Comparison of ENCODE assay signal across 10 cellular contexts in the genomic region with DNA sequence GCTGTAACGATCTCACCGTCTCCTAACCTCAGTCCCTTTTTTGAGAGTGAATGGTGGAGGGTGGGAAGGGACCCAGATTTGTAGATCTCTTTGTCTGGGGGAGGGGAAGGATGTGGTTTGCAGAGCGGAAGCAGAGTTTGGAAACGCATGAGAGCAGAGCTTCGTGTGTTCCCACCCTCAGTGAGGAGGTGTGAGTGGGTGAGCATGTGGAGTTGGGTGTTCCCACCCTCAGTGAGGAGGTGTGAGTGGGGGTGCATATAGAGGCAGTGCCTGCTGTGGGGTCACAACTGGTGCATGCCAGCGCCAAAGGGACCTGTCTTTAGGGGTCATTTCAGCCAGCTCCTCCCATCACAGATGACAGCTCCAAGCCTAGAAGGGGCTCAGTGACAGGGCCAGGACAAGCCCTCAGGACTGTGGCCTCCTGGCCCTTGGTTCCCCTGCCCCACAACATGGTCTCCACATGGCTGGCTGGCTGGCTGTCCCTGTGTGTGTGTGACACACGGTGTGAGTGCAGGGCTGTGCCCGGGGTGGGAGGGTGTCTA. TPM values are rescaled to one million over a fixed set of nuclear protein-coding genes. Genes with fewer than 3 reads are reported as not detected.
A peak's percentile ranks its signal among the peaks of the same experiment; 100 is the strongest.
DNase-seq lines count a peak whose midpoint lies in the region; ATAC-seq, FAIRE-seq and TF ChIP-seq lines count a peak whose summit lies in the region.
"Had no signal": no experiment of that assay in that cellular context is flagged by ENCODE, and none has a peak within 500 bp of the region (broad histone marks: within the 10 kb centered on the region; RNA-seq: fewer than 3 reads in every experiment).

No MANE protein-coding gene starts in this region.

- peaks cover 39% of the 10 kb centered on the region for H3K4me1 ChIP-seq in HepG2 (ENCODE audit: insufficient read depth, low read length)

- H3K27me3 Mint-ChIP-seq in activated CD4-positive, alpha-beta memory T cell treated with anti-CD3 and anti-CD28 coated beads for 36 hours = no peaks in the 10 kb centered on the region
- no peaks in the 10 kb centered on the region for H3K27me3 Mint-ChIP-seq in stimulated activated naive CD8-positive, alpha-beta T cell treated with anti-CD3 and anti-CD28 coated beads, Interleukin-15, amount 100 ng/mL, for 72 hours

- DNase-seq in NK-92 treated with Interleukin-12 subunit alpha and Interleukin-12 subunit beta, amount 100 ng/mL, for 24 hours (lab: John Stamatoyannopoulos, UW) = peak; percentile 62
- DNase-seq in NK-92 (lab: John Stamatoyannopoulos, UW; ENCODE audit: unreplicated experiment) (no peak), HepG2 (ENCODE audit: low spot score) (no peak), iPS-NIHi7 (ENCODE audit: extremely low spot score) (no peak), brain microvascular endothelial cell (no peak)
- peak; percentile 81 for DNase-seq in activated CD4-positive, alpha-beta memory T cell treated with anti-CD3 and anti-CD28 coated beads for 36 hours
- DNase-seq in stimulated activated naive CD8-positive, alpha-beta T cell treated with anti-CD3 and anti-CD28 coated beads, Interleukin-15, amount 100 ng/mL, for 72 hours = peak; percentile 52 to 54

- no TSS peak for BruUV-seq in HepG2 (replicated peaks; lab: Mats Ljungman, UMichigan)

- H3K27ac Mint-ChIP-seq in activated CD4-positive, alpha-beta memory T cell treated with anti-CD3 and anti-CD28 coated beads for 36 hours = peak overlapping the region; percentile 98
- H3K27ac Mint-ChIP-seq in stimulated activated naive CD8-positive, alpha-beta T cell treated with anti-CD3 and anti-CD28 coated beads, Interleukin-15, amount 100 ng/mL, for 72 hours = peak overlapping the region; percentile 92 to 94

- H3K4me3 Mint-ChIP-seq in activated CD4-positive, alpha-beta memory T cell treated with anti-CD3 and anti-CD28 coated beads for 36 hours = peak overlapping the region; percentile 73
- H3K4me3 Mint-ChIP-seq in stimulated activated naive CD8-positive, alpha-beta T cell treated with anti-CD3 and anti-CD28 coated beads, Interleukin-15, amount 100 ng/mL, for 72 hours = peak overlapping the region; percentile 82 to 87

- no peak for TF ChIP-seq CTCF in HepG2 (CRISPR knock-in tag; IDR thresholded peaks at IDR 0.05)
- TF ChIP-seq CTCF in brain microvascular endothelial cell (IDR thresholded peaks at IDR 0.05; ENCODE audit: low read depth, low read length, missing control alignments) = no peak

- intact Hi-C loops in activated CD4-positive, alpha-beta memory T cell treated with anti-CD3 and anti-CD28 coated beads for 36 hours (cut with micrococcal nuclease) = loop anchor here (1.0 kb wide), 1 partner anchor 22 kb away; no protein-coding TSS in a partner anchor
- intact Hi-C loops in HepG2 (cut with micrococcal nuclease; ENCODE audit: unreplicated experiment) = no loop called here

- peaks cover 7% of the 10 kb centered on the region; the same call in 1 of the 2 replicates for H4K20me1 ChIP-seq in HepG2 (ENCODE audit: insufficient read depth, low read length)

- peaks cover 26% of the 10 kb centered on the region for H3K79me2 ChIP-seq in HepG2 (ENCODE audit: insufficient read depth, low read length)

- H3K9me3 ChIP-seq in HepG2 (ENCODE audit: low read length) = no peaks in the 10 kb centered on the region
- H3K9me3 ChIP-seq: pancreas had no signal

- 94% methylated on average over 6 of the region's 8 CpGs for WGBS in HepG2 (ENCODE audit: low lambda C conversion rate)

- H3K27ac ChIP-seq in HepG2 (ENCODE audit: extremely low read length, insufficient read depth, low read length) (no peak overlapping the region), brain microvascular endothelial cell (no peak overlapping the region)

- TF ChIP-seq RAD21 in HepG2 (CRISPR knock-in tag; IDR thresholded peaks at IDR 0.05) = no peak

- no peaks in the 10 kb centered on the region for H3K9me3 Mint-ChIP-seq in activated CD4-positive, alpha-beta memory T cell treated with anti-CD3 and anti-CD28 coated beads for 36 hours
- peaks cover 6 to 8% of the 10 kb centered on the region in 2 donors for H3K9me3 Mint-ChIP-seq in stimulated activated naive CD8-positive, alpha-beta T cell treated with anti-CD3 and anti-CD28 coated beads, Interleukin-15, amount 100 ng/mL, for 72 hours

- POLR2A ChIA-PET in activated CD4-positive, alpha-beta memory T cell treated with anti-CD3 and anti-CD28 coated beads for 36 hours (lab: Charles Lee) = interaction anchor here (0.6 to 6.6 kb wide), 9 partner anchors 10 to 201 kb away, joined by 3 to 116 read pairs (median 4); a partner anchor contains a TSS
- POLR2A ChIA-PET in HepG2 (lab: Yijun Ruan, JAX) = interaction anchor here (0.8 to 3.0 kb wide), 12 partner anchors 9 to 51 kb away, joined by 3 to 29 read pairs (median 6); a partner anchor contains a TSS

- H3K27me3 ChIP-seq in HepG2 (ENCODE audit: control insufficient read depth in 1 of 2, insufficient read depth in 2 of 2, low read length in 2 of 2) (no peaks in the 10 kb centered on the region), brain microvascular endothelial cell (replicated peaks) (no peaks in the 10 kb centered on the region)
- H3K27me3 ChIP-seq: pancreas had no signal

- in situ Hi-C loops in HepG2 (cut with HindIII; ENCODE audit: extremely low pct_ligation_motif_present, low pct_unique_long_range_greater_than_20kb) = no loop called here
- in situ Hi-C loops in brain microvascular endothelial cell (cut with HindIII; ENCODE audit: low pct_ligation_motif_present, low sequenced_read_pairs) = no loop called here

- H3K9ac ChIP-seq in HepG2 (ENCODE audit: insufficient read depth, low read depth, low read length) = no peak overlapping the region

- peaks cover 24% of the 10 kb centered on the region for H3K36me3 Mint-ChIP-seq in activated CD4-positive, alpha-beta memory T cell treated with anti-CD3 and anti-CD28 coated beads for 36 hours

- peaks cover 70% of the 10 kb centered on the region for H3K4me1 Mint-ChIP-seq in activated CD4-positive, alpha-beta memory T cell treated with anti-CD3 and anti-CD28 coated beads for 36 hours (ENCODE audit: low read depth)
- H3K4me1 Mint-ChIP-seq in stimulated activated naive CD8-positive, alpha-beta T cell treated with anti-CD3 and anti-CD28 coated beads, Interleukin-15, amount 100 ng/mL, for 72 hours = peaks cover 89% of the 10 kb centered on the region

- no peak for FAIRE-seq in HepG2 (lab: Jason Lieb, UNC)
- FAIRE-seq: A204.1, pancreas had no signal

- ATAC-seq in HepG2 (no peak), GM18873 (IDR thresholded peaks at IDR 0.05; ENCODE audit: low FRiP score, unreplicated experiment) (no peak)
- ATAC-seq in stimulated activated naive CD8-positive, alpha-beta T cell treated with anti-CD3 and anti-CD28 coated beads, Interleukin-15, amount 100 ng/mL, for 72 hours = peak; percentile 40
- ATAC-seq: pancreas had no signal

- TF ChIP-seq POLR2A in HepG2 (IDR thresholded peaks at IDR 0.05; ENCODE audit: insufficient read depth in 1 of 2, low read depth in 2 of 2, low read length in 2 of 2) = peak in 1 of 2 experiments; percentile 58; a peak in 1 of 4 replicates

- no peak overlapping the region for H2AFZ ChIP-seq in HepG2 (ENCODE audit: low read length)

- no peak overlapping the region for H3K4me2 ChIP-seq in HepG2 (ENCODE audit: low read depth, low read length)

- TF ChIP-seq EP300 in HepG2 (IDR thresholded peaks at IDR 0.05; ENCODE audit: low read depth in 2 of 2, low read length in 2 of 2) = no peak
- TF ChIP-seq EP300 in HepG2 (CRISPR knock-in tag; IDR thresholded peaks at IDR 0.05; ENCODE audit: borderline replicate concordance) = no peak

- CTCF ChIA-PET in activated CD4-positive, alpha-beta memory T cell treated with anti-CD3 and anti-CD28 coated beads for 36 hours (lab: Charles Lee) = interaction anchor here (0.8 to 3.0 kb wide), 14 partner anchors 10 to 169 kb away, joined by 3 to 21 read pairs (median 6); a partner anchor contains a TSS
- CTCF ChIA-PET in HepG2 (lab: Yijun Ruan, JAX; ENCODE audit: low intra/inter-chr PET ratio, low total read pairs) = no interaction called here

- H3K4me3 ChIP-seq in HepG2 (replicated peaks in 1 of 3; ENCODE audit: insufficient read depth in 1 of 3, low read depth in 2 of 3, low read length in 3 of 3) (no peak overlapping the region), brain microvascular endothelial cell (ENCODE audit: low read depth, low read length) (no peak overlapping the region)
- H3K4me3 ChIP-seq: pancreas had no signal

- H3K36me3 ChIP-seq in HepG2 (replicated peaks in 1 of 2; ENCODE audit: control insufficient read depth in 1 of 2, insufficient read depth in 2 of 2, low read length in 2 of 2) (peaks cover 17 to 29% of the 10 kb centered on the region in 2 experiments), brain microvascular endothelial cell (replicated peaks) (peaks cover 6% of the 10 kb centered on the region)
- H3K36me3 ChIP-seq: pancreas had no signal

RNA-seq across cellular contexts. Expression of a gene that starts 1.8 kb away (rescaled TPM):
- 10 to 100 TPM; 54.7 to 59.1 TPM for total RNA-seq in activated CD4-positive, alpha-beta memory T cell treated with anti-CD3 and anti-CD28 coated beads for 36 hours
- total RNA-seq in HepG2 (2016; rRNA removed; fragmentation: Illumina TruSeq; extraction: Trizol) = 34.1 and 42.6 TPM in 2 replicates
- 64.2 and 89.3 TPM in 2 replicates for total RNA-seq in HepG2 (2016; cell fraction: cytosol; rRNA removed; fragmentation: Illumina TruSeq; extraction: Trizol; ENCODE audit: low read depth)
- total RNA-seq in HepG2 (2016; cell fraction: insoluble cytoplasmic fraction; rRNA removed; fragmentation: Illumina TruSeq; extraction: Trizol) = 38.9 and 39.2 TPM in 2 replicates
- 72.8 and 92.2 TPM in 2 replicates for total RNA-seq in HepG2 (2016; cell fraction: membrane; rRNA removed; fragmentation: Illumina TruSeq; extraction: Trizol)
- total RNA-seq in HepG2 (2016; cell fraction: nucleus; rRNA removed; fragmentation: Illumina TruSeq; extraction: Trizol) = 12.0 and 15.5 TPM in 2 replicates
- 30.0 and 34.9 TPM in 2 replicates for polyA plus RNA-seq in HepG2 (2011; rRNA removed)
- polyA plus RNA-seq in HepG2 (2011; cell fraction: cytosol; rRNA removed) = 15.0 and 24.9 TPM in 2 replicates
- 10.7 and 11.5 TPM in 2 replicates for polyA plus RNA-seq in HepG2 (2011; cell fraction: nucleus; rRNA removed)
- 34.2 TPM in 2 replicates for polyA plus RNA-seq in HepG2 (2012)
- polyA plus RNA-seq in HepG2 (2016; cell fraction: cytosol; fragmentation: Illumina TruSeq; extraction: Trizol; ENCODE audit: low read depth) = 183 and 249 TPM in 2 replicates
- 69.7 and 77.8 TPM in 2 replicates for polyA plus RNA-seq in HepG2 (2016; cell fraction: insoluble cytoplasmic fraction; fragmentation: Illumina TruSeq; extraction: Trizol; ENCODE audit: low read depth)
- 135 and 168 TPM in 2 replicates for polyA plus RNA-seq in HepG2 (2016; cell fraction: membrane; fragmentation: Illumina TruSeq; extraction: Trizol; ENCODE audit: low read depth)
- polyA plus RNA-seq in HepG2 (2016; cell fraction: nucleus; fragmentation: Illumina TruSeq; extraction: Trizol; ENCODE audit: insufficient read depth, low read depth) = 46.2 and 46.8 TPM in 2 replicates
- 16.1 and 27.0 TPM in 2 replicates for polyA minus RNA-seq in HepG2 (2011; rRNA and poly(A)+ RNA removed; ENCODE audit: low replicate concordance)
- 7.2 and 7.7 TPM in 2 replicates for polyA minus RNA-seq in HepG2 (2011; cell fraction: cytosol; rRNA and poly(A)+ RNA removed)
- polyA minus RNA-seq in HepG2 (2011; cell fraction: nucleus; rRNA and poly(A)+ RNA removed) = 7.1 and 8.1 TPM in 2 replicates

RNA-seq across cellular contexts. Expression of a gene that starts 19.8 kb away (rescaled TPM):
- total RNA-seq in activated CD4-positive, alpha-beta memory T cell treated with anti-CD3 and anti-CD28 coated beads for 36 hours = 1 to 10 TPM; 3.4 to 4.2 TPM
- 11.6 and 11.7 TPM in 2 replicates for total RNA-seq in HepG2 (2016; rRNA removed; fragmentation: Illumina TruSeq; extraction: Trizol)
- 12.6 and 19.2 TPM in 2 replicates for total RNA-seq in HepG2 (2016; cell fraction: cytosol; rRNA removed; fragmentation: Illumina TruSeq; extraction: Trizol; ENCODE audit: low read depth)
- 8.9 and 11.5 TPM in 2 replicates for total RNA-seq in HepG2 (2016; cell fraction: insoluble cytoplasmic fraction; rRNA removed; fragmentation: Illumina TruSeq; extraction: Trizol)
- 33.3 and 35.3 TPM in 2 replicates for total RNA-seq in HepG2 (2016; cell fraction: membrane; rRNA removed; fragmentation: Illumina TruSeq; extraction: Trizol)
- total RNA-seq in HepG2 (2016; cell fraction: nucleus; rRNA removed; fragmentation: Illumina TruSeq; extraction: Trizol) = 13.3 and 14.9 TPM in 2 replicates
- polyA plus RNA-seq in HepG2 (2011; rRNA removed) = 29.4 and 30.6 TPM in 2 replicates
- polyA plus RNA-seq in HepG2 (2011; cell fraction: cytosol; rRNA removed) = 18.7 and 30.8 TPM in 2 replicates
- 53.9 and 68.1 TPM in 2 replicates for polyA plus RNA-seq in HepG2 (2011; cell fraction: nucleus; rRNA removed)
- polyA plus RNA-seq in HepG2 (2012) = 32.6 and 40.9 TPM in 2 replicates
- 194 and 224 TPM in 2 replicates for polyA plus RNA-seq in HepG2 (2016; cell fraction: cytosol; fragmentation: Illumina TruSeq; extraction: Trizol; ENCODE audit: low read depth)
- 44.1 and 62.1 TPM in 2 replicates for polyA plus RNA-seq in HepG2 (2016; cell fraction: insoluble cytoplasmic fraction; fragmentation: Illumina TruSeq; extraction: Trizol; ENCODE audit: low read depth)
- polyA plus RNA-seq in HepG2 (2016; cell fraction: membrane; fragmentation: Illumina TruSeq; extraction: Trizol; ENCODE audit: low read depth) = 209 and 253 TPM in 2 replicates
- polyA plus RNA-seq in HepG2 (2016; cell fraction: nucleus; fragmentation: Illumina TruSeq; extraction: Trizol; ENCODE audit: insufficient read depth, low read depth) = 85.1 and 95.0 TPM in 2 replicates
- polyA minus RNA-seq in HepG2 (2011; rRNA and poly(A)+ RNA removed; ENCODE audit: low replicate concordance) = 11.1 and 38.8 TPM in 2 replicates
- polyA minus RNA-seq in HepG2 (2011; cell fraction: cytosol; rRNA and poly(A)+ RNA removed) = 30.5 and 32.4 TPM in 2 replicates
- 13.9 and 14.2 TPM in 2 replicates for polyA minus RNA-seq in HepG2 (2011; cell fraction: nucleus; rRNA and poly(A)+ RNA removed)

RNA-seq across cellular contexts. Expression of a gene that starts 23.3 kb away (rescaled TPM):
- total RNA-seq in activated CD4-positive, alpha-beta memory T cell treated with anti-CD3 and anti-CD28 coated beads for 36 hours = 100 to 1,000 TPM; 204 to 221 TPM
- total RNA-seq in HepG2 (2016; rRNA removed; fragmentation: Illumina TruSeq; extraction: Trizol) = 27.6 and 50.7 TPM in 2 replicates
- total RNA-seq in HepG2 (2016; cell fraction: cytosol; rRNA removed; fragmentation: Illumina TruSeq; extraction: Trizol; ENCODE audit: low read depth) = 41.1 and 41.6 TPM in 2 replicates
- total RNA-seq in HepG2 (2016; cell fraction: insoluble cytoplasmic fraction; rRNA removed; fragmentation: Illumina TruSeq; extraction: Trizol) = 23.9 and 54.9 TPM in 2 replicates
- total RNA-seq in HepG2 (2016; cell fraction: membrane; rRNA removed; fragmentation: Illumina TruSeq; extraction: Trizol) = 44.6 and 48.3 TPM in 2 replicates
- 51.1 and 58.3 TPM in 2 replicates for total RNA-seq in HepG2 (2016; cell fraction: nucleus; rRNA removed; fragmentation: Illumina TruSeq; extraction: Trizol)
- 69.5 TPM in 2 replicates for polyA plus RNA-seq in HepG2 (2011; rRNA removed)
- 20.9 and 26.0 TPM in 2 replicates for polyA plus RNA-seq in HepG2 (2011; cell fraction: cytosol; rRNA removed)
- polyA plus RNA-seq in HepG2 (2011; cell fraction: nucleus; rRNA removed) = 261 and 305 TPM in 2 replicates
- 56.0 and 70.4 TPM in 2 replicates for polyA plus RNA-seq in HepG2 (2012)
- polyA plus RNA-seq in HepG2 (2016; cell fraction: cytosol; fragmentation: Illumina TruSeq; extraction: Trizol; ENCODE audit: low read depth) = 2.1 and 3.2 TPM in 2 replicates
- polyA plus RNA-seq in HepG2 (2016; cell fraction: insoluble cytoplasmic fraction; fragmentation: Illumina TruSeq; extraction: Trizol; ENCODE audit: low read depth) = 25.3 and 28.2 TPM in 2 replicates
- 10.7 and 10.9 TPM in 2 replicates for polyA plus RNA-seq in HepG2 (2016; cell fraction: membrane; fragmentation: Illumina TruSeq; extraction: Trizol; ENCODE audit: low read depth)
- polyA plus RNA-seq in HepG2 (2016; cell fraction: nucleus; fragmentation: Illumina TruSeq; extraction: Trizol; ENCODE audit: insufficient read depth, low read depth) = 142 and 147 TPM in 2 replicates
- 89.8 and 99.9 TPM in 2 replicates for polyA minus RNA-seq in HepG2 (2011; rRNA and poly(A)+ RNA removed; ENCODE audit: low replicate concordance)
- polyA minus RNA-seq in HepG2 (2011; cell fraction: cytosol; rRNA and poly(A)+ RNA removed) = 29.2 and 32.2 TPM in 2 replicates
- polyA minus RNA-seq in HepG2 (2011; cell fraction: nucleus; rRNA and poly(A)+ RNA removed) = 156 and 194 TPM in 2 replicates

RNA-seq across cellular contexts. Expression of a gene that starts 24.2 kb away (rescaled TPM):
- 100 to 1,000 TPM; 335 to 348 TPM for total RNA-seq in activated CD4-positive, alpha-beta memory T cell treated with anti-CD3 and anti-CD28 coated beads for 36 hours
- 517 and 688 TPM in 2 replicates for total RNA-seq in HepG2 (2016; rRNA removed; fragmentation: Illumina TruSeq; extraction: Trizol)
- total RNA-seq in HepG2 (2016; cell fraction: cytosol; rRNA removed; fragmentation: Illumina TruSeq; extraction: Trizol; ENCODE audit: low read depth) = 265 and 305 TPM in 2 replicates
- total RNA-seq in HepG2 (2016; cell fraction: insoluble cytoplasmic fraction; rRNA removed; fragmentation: Illumina TruSeq; extraction: Trizol) = 517 and 718 TPM in 2 replicates
- total RNA-seq in HepG2 (2016; cell fraction: membrane; rRNA removed; fragmentation: Illumina TruSeq; extraction: Trizol) = 175 and 189 TPM in 2 replicates
- 146 and 163 TPM in 2 replicates for total RNA-seq in HepG2 (2016; cell fraction: nucleus; rRNA removed; fragmentation: Illumina TruSeq; extraction: Trizol)
- 317 and 366 TPM in 2 replicates for polyA plus RNA-seq in HepG2 (2011; rRNA removed)
- polyA plus RNA-seq in HepG2 (2011; cell fraction: cytosol; rRNA removed) = 470 and 640 TPM in 2 replicates
- polyA plus RNA-seq in HepG2 (2011; cell fraction: nucleus; rRNA removed) = 121 and 122 TPM in 2 replicates
- 167 and 213 TPM in 2 replicates for polyA plus RNA-seq in HepG2 (2012)
- polyA plus RNA-seq in HepG2 (2016; cell fraction: cytosol; fragmentation: Illumina TruSeq; extraction: Trizol; ENCODE audit: low read depth) = 206 and 222 TPM in 2 replicates
- 578 and 618 TPM in 2 replicates for polyA plus RNA-seq in HepG2 (2016; cell fraction: insoluble cytoplasmic fraction; fragmentation: Illumina TruSeq; extraction: Trizol; ENCODE audit: low read depth)
- 134 and 136 TPM in 2 replicates for polyA plus RNA-seq in HepG2 (2016; cell fraction: membrane; fragmentation: Illumina TruSeq; extraction: Trizol; ENCODE audit: low read depth)
- 227 and 228 TPM in 2 replicates for polyA plus RNA-seq in HepG2 (2016; cell fraction: nucleus; fragmentation: Illumina TruSeq; extraction: Trizol; ENCODE audit: insufficient read depth, low read depth)
- 383 and 657 TPM in 2 replicates for polyA minus RNA-seq in HepG2 (2011; rRNA and poly(A)+ RNA removed; ENCODE audit: low replicate concordance)
- 84.9 and 103 TPM in 2 replicates for polyA minus RNA-seq in HepG2 (2011; cell fraction: cytosol; rRNA and poly(A)+ RNA removed)
- polyA minus RNA-seq in HepG2 (2011; cell fraction: nucleus; rRNA and poly(A)+ RNA removed) = 32.9 and 35.0 TPM in 2 replicates

RNA-seq across cellular contexts. Expression of a gene that starts 53.6 kb away (rescaled TPM):
- 10 to 100 TPM; 37.1 to 38.0 TPM for total RNA-seq in activated CD4-positive, alpha-beta memory T cell treated with anti-CD3 and anti-CD28 coated beads for 36 hours
- total RNA-seq in HepG2 (2016; rRNA removed; fragmentation: Illumina TruSeq; extraction: Trizol) = 29.0 and 37.8 TPM in 2 replicates
- 20.7 and 21.2 TPM in 2 replicates for total RNA-seq in HepG2 (2016; cell fraction: cytosol; rRNA removed; fragmentation: Illumina TruSeq; extraction: Trizol; ENCODE audit: low read depth)
- total RNA-seq in HepG2 (2016; cell fraction: insoluble cytoplasmic fraction; rRNA removed; fragmentation: Illumina TruSeq; extraction: Trizol) = 22.9 and 36.8 TPM in 2 replicates
- 65.8 and 69.1 TPM in 2 replicates for total RNA-seq in HepG2 (2016; cell fraction: membrane; rRNA removed; fragmentation: Illumina TruSeq; extraction: Trizol)
- total RNA-seq in HepG2 (2016; cell fraction: nucleus; rRNA removed; fragmentation: Illumina TruSeq; extraction: Trizol) = 17.6 and 17.8 TPM in 2 replicates
- 13.9 and 14.7 TPM in 2 replicates for polyA plus RNA-seq in HepG2 (2011; rRNA removed)
- polyA plus RNA-seq in HepG2 (2011; cell fraction: cytosol; rRNA removed) = 14.1 and 17.0 TPM in 2 replicates
- 10.9 and 12.1 TPM in 2 replicates for polyA plus RNA-seq in HepG2 (2011; cell fraction: nucleus; rRNA removed)
- polyA plus RNA-seq in HepG2 (2012) = 17.9 and 19.9 TPM in 2 replicates
- 26.4 and 26.9 TPM in 2 replicates for polyA plus RNA-seq in HepG2 (2016; cell fraction: cytosol; fragmentation: Illumina TruSeq; extraction: Trizol; ENCODE audit: low read depth)
- polyA plus RNA-seq in HepG2 (2016; cell fraction: insoluble cytoplasmic fraction; fragmentation: Illumina TruSeq; extraction: Trizol; ENCODE audit: low read depth) = 46.7 and 55.1 TPM in 2 replicates
- 71.4 and 76.4 TPM in 2 replicates for polyA plus RNA-seq in HepG2 (2016; cell fraction: membrane; fragmentation: Illumina TruSeq; extraction: Trizol; ENCODE audit: low read depth)
- polyA plus RNA-seq in HepG2 (2016; cell fraction: nucleus; fragmentation: Illumina TruSeq; extraction: Trizol; ENCODE audit: insufficient read depth, low read depth) = 43.8 and 45.7 TPM in 2 replicates
- polyA minus RNA-seq in HepG2 (2011; rRNA and poly(A)+ RNA removed; ENCODE audit: low replicate concordance) = 4.2 and 17.4 TPM in 2 replicates
- 14.9 and 17.2 TPM in 2 replicates for polyA minus RNA-seq in HepG2 (2011; cell fraction: cytosol; rRNA and poly(A)+ RNA removed)
- 5.9 and 6.3 TPM in 2 replicates for polyA minus RNA-seq in HepG2 (2011; cell fraction: nucleus; rRNA and poly(A)+ RNA removed)

Comparison
In these comparisons a context has a peak if more than half of its experiments do, and no peak if none do; other contexts are left out.
1. DNase-seq: peak in NK-92 treated with Interleukin-12 subunit alpha and Interleukin-12 subunit beta, amount 100 ng/mL, for 24 hours (single experiment), activated CD4-positive, alpha-beta memory T cell treated with anti-CD3 and anti-CD28 coated beads for 36 hours (single experiment) and stimulated activated naive CD8-positive, alpha-beta T cell treated with anti-CD3 and anti-CD28 coated beads, Interleukin-15, amount 100 ng/mL, for 72 hours (2 of 2); none in NK-92 (single experiment), HepG2 (single experiment), iPS-NIHi7 (single experiment) and brain microvascular endothelial cell (single experiment).